In genomic region chr12:27777141-27777540, GRCh38 we compare ENCODE assay signal across 1 cellular context.
TF ChIP-seq lines count a peak whose summit lies in the region.

No MANE protein-coding gene starts in this region.

TF ChIP-seq in WTC11, 78 proteins besides CTCF, POLR2A, EP300 and RAD21 (continued from another document):
- TF ChIP-seq, protein P1, sequence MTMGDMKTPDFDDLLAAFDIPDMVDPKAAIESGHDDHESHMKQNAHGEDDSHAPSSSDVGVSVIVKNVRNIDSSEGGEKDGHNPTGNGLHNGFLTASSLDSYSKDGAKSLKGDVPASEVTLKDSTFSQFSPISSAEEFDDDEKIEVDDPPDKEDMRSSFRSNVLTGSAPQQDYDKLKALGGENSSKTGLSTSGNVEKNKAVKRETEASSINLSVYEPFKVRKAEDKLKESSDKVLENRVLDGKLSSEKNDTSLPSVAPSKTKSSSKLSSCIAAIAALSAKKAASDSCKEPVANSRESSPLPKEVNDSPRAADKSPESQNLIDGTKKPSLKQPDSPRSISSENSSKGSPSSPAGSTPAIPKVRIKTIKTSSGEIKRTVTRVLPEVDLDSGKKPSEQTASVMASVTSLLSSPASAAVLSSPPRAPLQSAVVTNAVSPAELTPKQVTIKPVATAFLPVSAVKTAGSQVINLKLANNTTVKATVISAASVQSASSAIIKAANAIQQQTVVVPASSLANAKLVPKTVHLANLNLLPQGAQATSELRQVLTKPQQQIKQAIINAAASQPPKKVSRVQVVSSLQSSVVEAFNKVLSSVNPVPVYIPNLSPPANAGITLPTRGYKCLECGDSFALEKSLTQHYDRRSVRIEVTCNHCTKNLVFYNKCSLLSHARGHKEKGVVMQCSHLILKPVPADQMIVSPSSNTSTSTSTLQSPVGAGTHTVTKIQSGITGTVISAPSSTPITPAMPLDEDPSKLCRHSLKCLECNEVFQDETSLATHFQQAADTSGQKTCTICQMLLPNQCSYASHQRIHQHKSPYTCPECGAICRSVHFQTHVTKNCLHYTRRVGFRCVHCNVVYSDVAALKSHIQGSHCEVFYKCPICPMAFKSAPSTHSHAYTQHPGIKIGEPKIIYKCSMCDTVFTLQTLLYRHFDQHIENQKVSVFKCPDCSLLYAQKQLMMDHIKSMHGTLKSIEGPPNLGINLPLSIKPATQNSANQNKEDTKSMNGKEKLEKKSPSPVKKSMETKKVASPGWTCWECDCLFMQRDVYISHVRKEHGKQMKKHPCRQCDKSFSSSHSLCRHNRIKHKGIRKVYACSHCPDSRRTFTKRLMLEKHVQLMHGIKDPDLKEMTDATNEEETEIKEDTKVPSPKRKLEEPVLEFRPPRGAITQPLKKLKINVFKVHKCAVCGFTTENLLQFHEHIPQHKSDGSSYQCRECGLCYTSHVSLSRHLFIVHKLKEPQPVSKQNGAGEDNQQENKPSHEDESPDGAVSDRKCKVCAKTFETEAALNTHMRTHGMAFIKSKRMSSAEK (CRISPR knock-in tag; IDR thresholded peaks at IDR 0.05; ENCODE audit: borderline replicate concordance) = no peak
- TF ChIP-seq RELA (CRISPR knock-in tag; IDR thresholded peaks at IDR 0.05; ENCODE audit: borderline replicate concordance) (no peak), AFF4 (CRISPR knock-in tag; IDR thresholded peaks at IDR 0.05; ENCODE audit: borderline replicate concordance) (no peak), FOXJ3 (CRISPR knock-in tag; IDR thresholded peaks at IDR 0.05; ENCODE audit: borderline replicate concordance) (no peak), SMAD4 (CRISPR knock-in tag; IDR thresholded peaks at IDR 0.05) (no peak), JUN (CRISPR knock-in tag; IDR thresholded peaks at IDR 0.05) (no peak), E2F1 (CRISPR knock-in tag; IDR thresholded peaks at IDR 0.05) (no peak), MYBL2 (CRISPR knock-in tag; IDR thresholded peaks at IDR 0.05) (no peak), FOXK1 (CRISPR knock-in tag; IDR thresholded peaks at IDR 0.05) (no peak), NFATC4 (CRISPR knock-in tag; IDR thresholded peaks at IDR 0.05) (no peak), MXD4 (CRISPR knock-in tag; IDR thresholded peaks at IDR 0.05; ENCODE audit: borderline replicate concordance) (no peak)
- TF ChIP-seq, protein P2, sequence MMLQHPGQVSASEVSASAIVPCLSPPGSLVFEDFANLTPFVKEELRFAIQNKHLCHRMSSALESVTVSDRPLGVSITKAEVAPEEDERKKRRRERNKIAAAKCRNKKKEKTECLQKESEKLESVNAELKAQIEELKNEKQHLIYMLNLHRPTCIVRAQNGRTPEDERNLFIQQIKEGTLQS (CRISPR knock-in tag; conservative IDR thresholded peaks at IDR 0.05) = no peak
- TF ChIP-seq, protein P3, sequence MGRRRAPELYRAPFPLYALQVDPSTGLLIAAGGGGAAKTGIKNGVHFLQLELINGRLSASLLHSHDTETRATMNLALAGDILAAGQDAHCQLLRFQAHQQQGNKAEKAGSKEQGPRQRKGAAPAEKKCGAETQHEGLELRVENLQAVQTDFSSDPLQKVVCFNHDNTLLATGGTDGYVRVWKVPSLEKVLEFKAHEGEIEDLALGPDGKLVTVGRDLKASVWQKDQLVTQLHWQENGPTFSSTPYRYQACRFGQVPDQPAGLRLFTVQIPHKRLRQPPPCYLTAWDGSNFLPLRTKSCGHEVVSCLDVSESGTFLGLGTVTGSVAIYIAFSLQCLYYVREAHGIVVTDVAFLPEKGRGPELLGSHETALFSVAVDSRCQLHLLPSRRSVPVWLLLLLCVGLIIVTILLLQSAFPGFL (CRISPR knock-in tag; IDR thresholded peaks at IDR 0.05; ENCODE audit: borderline replicate concordance) = no peak
TF ChIP-seq in WTC11: peak in this region for 0.
